1 cellular context compared by ENCODE assay signal in genomic region chr1:94552071-94552586, GRCh38.
TF ChIP-seq lines count a peak whose summit lies in the region.

No MANE protein-coding gene starts in this region.

TF ChIP-seq in HepG2, 621 proteins besides CTCF, POLR2A, EP300 and RAD21 (continued from another document and continues in another):
- peak; percentile 63; the same call in 1 of the 2 replicates for TF ChIP-seq ARID5B (CRISPR knock-in tag; IDR thresholded peaks at IDR 0.05)
- no peak for TF ChIP-seq ZNF598 (CRISPR knock-in tag; IDR thresholded peaks at IDR 0.05; ENCODE audit: borderline replicate concordance)
- TF ChIP-seq FOXA3 (CRISPR knock-in tag; IDR thresholded peaks at IDR 0.05) = 0 out of 2 replicates have a peak, but pooled peaks have one; percentile 30
- TF ChIP-seq CC2D1A (CRISPR knock-in tag; IDR thresholded peaks at IDR 0.05) = no peak
- TF ChIP-seq AKAP8 (CRISPR knock-in tag; IDR thresholded peaks at IDR 0.05) = no peak
- 0 out of 2 replicates have a peak, but pooled peaks have one; percentile 19 for TF ChIP-seq HNF4A (CRISPR knock-in tag; IDR thresholded peaks at IDR 0.05)
- no peak for TF ChIP-seq HNRNPK (IDR thresholded peaks at IDR 0.05; ENCODE audit: low read depth, low read length, poor library complexity, severe bottlenecking)
- no peak for TF ChIP-seq MTERF4 (CRISPR knock-in tag; IDR thresholded peaks at IDR 0.05)
- TF ChIP-seq PBX2 (CRISPR knock-in tag; IDR thresholded peaks at IDR 0.05) = no peak
- no peak for TF ChIP-seq AGO1 (IDR thresholded peaks at IDR 0.05; ENCODE audit: low read depth, low read length, poor library complexity, severe bottlenecking)
- peak; percentile 38; the same call in 1 of the 2 replicates for TF ChIP-seq TBX2 (CRISPR knock-in tag; IDR thresholded peaks at IDR 0.05; ENCODE audit: borderline replicate concordance)
- TF ChIP-seq ZBTB10 (CRISPR knock-in tag; IDR thresholded peaks at IDR 0.05; ENCODE audit: borderline replicate concordance) = no peak
- TF ChIP-seq RARA (CRISPR knock-in tag; IDR thresholded peaks at IDR 0.05) = peak; percentile 78
- 0 out of 2 replicates have a peak, but pooled peaks have one; percentile 36 for TF ChIP-seq RCOR2 (CRISPR knock-in tag; IDR thresholded peaks at IDR 0.05)
- TF ChIP-seq BCL6 (CRISPR knock-in tag; IDR thresholded peaks at IDR 0.05) = peak; percentile 62; the same call in 1 of the 2 replicates
- TF ChIP-seq ZNF549 (CRISPR knock-in tag; IDR thresholded peaks at IDR 0.05) = no peak
- no peak for TF ChIP-seq MZF1 (CRISPR knock-in tag; IDR thresholded peaks at IDR 0.05; ENCODE audit: borderline replicate concordance)
- TF ChIP-seq ZNF816 (CRISPR knock-in tag; IDR thresholded peaks at IDR 0.05; ENCODE audit: borderline replicate concordance) = no peak
- TF ChIP-seq NCOR1 (IDR thresholded peaks at IDR 0.05; ENCODE audit: borderline replicate concordance, low read length) = peak; percentile 21; the same call in 1 of the 2 replicates
- no peak for TF ChIP-seq ZKSCAN1 (IDR thresholded peaks at IDR 0.05; ENCODE audit: low read length)
- TF ChIP-seq ZSCAN25 (CRISPR knock-in tag; IDR thresholded peaks at IDR 0.05) = no peak
- TF ChIP-seq NR2F6 (IDR thresholded peaks at IDR 0.05) = peak; percentile 16; the same call in 1 of the 2 replicates
- peak; percentile 63 for TF ChIP-seq NR2F6 (CRISPR knock-in tag; IDR thresholded peaks at IDR 0.05)
- peak; percentile 85; the same call in 1 of the 2 replicates for TF ChIP-seq ZNF205 (CRISPR knock-in tag; IDR thresholded peaks at IDR 0.05)
- no peak for TF ChIP-seq ZNF776 (CRISPR knock-in tag; IDR thresholded peaks at IDR 0.05)
- TF ChIP-seq BCLAF1 (IDR thresholded peaks at IDR 0.05) = no peak
- no peak for TF ChIP-seq SATB2 (CRISPR knock-in tag; IDR thresholded peaks at IDR 0.05)
- peak; percentile 52 for TF ChIP-seq SALL1 (CRISPR knock-in tag; IDR thresholded peaks at IDR 0.05)
- TF ChIP-seq JUND (CRISPR knock-in tag; IDR thresholded peaks at IDR 0.05) = no peak
- no peak for TF ChIP-seq SRF (IDR thresholded peaks at IDR 0.05; ENCODE audit: low read depth, low read length)
- no peak for TF ChIP-seq ZNF101 (CRISPR knock-in tag; IDR thresholded peaks at IDR 0.05; ENCODE audit: borderline replicate concordance, low read depth)
- TF ChIP-seq ZNF720 (CRISPR knock-in tag; IDR thresholded peaks at IDR 0.05) = no peak
- no peak for TF ChIP-seq ZNF614 (CRISPR knock-in tag; IDR thresholded peaks at IDR 0.05; ENCODE audit: borderline replicate concordance)
- TF ChIP-seq LRRFIP1 (CRISPR knock-in tag; conservative IDR thresholded peaks at IDR 0.05) = no peak
- no peak for TF ChIP-seq ZNF317 (CRISPR knock-in tag; IDR thresholded peaks at IDR 0.05)
- TF ChIP-seq AHDC1 (CRISPR knock-in tag; IDR thresholded peaks at IDR 0.05; ENCODE audit: borderline replicate concordance) = 0 out of 2 replicates have a peak, but pooled peaks have one; percentile 18
- TF ChIP-seq ZNF790 (CRISPR knock-in tag; IDR thresholded peaks at IDR 0.05; ENCODE audit: borderline replicate concordance) = no peak
- TF ChIP-seq RORA (CRISPR knock-in tag; IDR thresholded peaks at IDR 0.05) = no peak
- TF ChIP-seq TEAD3 (CRISPR knock-in tag; optimal IDR thresholded peaks at IDR 0.05; ENCODE audit: borderline replicate concordance) = no peak
- no peak for TF ChIP-seq SOX6 (IDR thresholded peaks at IDR 0.05)
- peak; percentile 50 for TF ChIP-seq SOX6 (CRISPR knock-in tag; IDR thresholded peaks at IDR 0.05)
- TF ChIP-seq RXRA (CRISPR knock-in tag; IDR thresholded peaks at IDR 0.05) = peak; percentile 76; the same call in 1 of the 2 replicates
- TF ChIP-seq SOX13 (IDR thresholded peaks at IDR 0.05) = no peak
- peak in 1 of 2 experiments; percentile 75; a peak in 2 of 4 replicates for TF ChIP-seq SOX13 (CRISPR knock-in tag; conservative IDR thresholded peaks at IDR 0.05 in 1 of 2, IDR thresholded peaks at IDR 0.05 in 1 of 2)
- no peak for TF ChIP-seq ATAD3A (CRISPR knock-in tag; IDR thresholded peaks at IDR 0.05)
- 0 out of 2 replicates have a peak, but pooled peaks have one; percentile 17 for TF ChIP-seq HOXA3 (CRISPR knock-in tag; IDR thresholded peaks at IDR 0.05)
- no peak for TF ChIP-seq MEIS1 (CRISPR knock-in tag; IDR thresholded peaks at IDR 0.05; ENCODE audit: borderline replicate concordance)
- no peak for TF ChIP-seq ZNF234 (CRISPR knock-in tag; conservative IDR thresholded peaks at IDR 0.05)
- TF ChIP-seq ZNF543 (CRISPR knock-in tag; IDR thresholded peaks at IDR 0.05) = no peak
